17 cellular contexts compared by ENCODE assay signal in genomic region chr7:106916689-106917088, GRCh38. TPM values are rescaled to one million over a fixed set of nuclear protein-coding genes. Genes with fewer than 3 reads are reported as not detected.
"Had no signal": no experiment of that assay in that cellular context is flagged by ENCODE, and none has a peak within 500 bp of the region (broad histone marks: within the 10 kb centered on the region; RNA-seq: fewer than 3 reads in every experiment).

No MANE protein-coding gene starts in this region.

- H3K9me3 ChIP-seq: ovary, stomach had no signal

- H3K4me3 Mint-ChIP-seq: activated CD8-positive, alpha-beta memory T cell treated with anti-CD3 and anti-CD28 coated beads, Interleukin-2, amount 10 ng/mL, durations not matched to agents 7 days and 5 days; activated naive CD8-positive, alpha-beta T cell; activated T-cell treated with anti-CD3 and anti-CD28 coated beads, Interleukin-2, amount 50 U/mL, for 4 hours; neural progenitor cell had no signal

- H3K9ac ChIP-seq: neural progenitor cell had no signal

- H3K36me3 ChIP-seq: neural progenitor cell, ovary, stomach had no signal

- H3K27me3 ChIP-seq: dorsolateral prefrontal cortex, neural progenitor cell, ovary, stomach had no signal

- H3K4me1 ChIP-seq: neural progenitor cell, stomach had no signal

- H3K27ac Mint-ChIP-seq: activated CD8-positive, alpha-beta memory T cell treated with anti-CD3 and anti-CD28 coated beads, Interleukin-2, amount 10 ng/mL, durations not matched to agents 7 days and 5 days; activated naive CD8-positive, alpha-beta T cell; neural progenitor cell had no signal

- H3K4me1 Mint-ChIP-seq: neural progenitor cell had no signal

- H3K4me2 ChIP-seq: neural progenitor cell had no signal

- H3K27me3 Mint-ChIP-seq: activated naive CD8-positive, alpha-beta T cell had no signal

- H3K36me3 Mint-ChIP-seq: neural progenitor cell had no signal

- H3K27ac ChIP-seq: dorsolateral prefrontal cortex, neural progenitor cell, ovary, skin epidermis, stomach had no signal

- DNase-seq: activated CD4-positive, alpha-beta T cell treated with anti-CD3 and anti-CD28 coated beads for 1 hour; activated CD4-positive, alpha-beta T cell treated with anti-CD3 and anti-CD28 coated beads, Interleukin-2, amount 50 U/mL, for 48 hours; activated CD8-positive, alpha-beta memory T cell treated with anti-CD3 and anti-CD28 coated beads, Interleukin-2, amount 10 ng/mL, durations not matched to agents 7 days and 5 days; activated effector memory CD4-positive, alpha-beta T cell treated with anti-CD3 and anti-CD28 coated beads, Interleukin-2, amount 50 U/mL, for 16 hours; activated T-cell treated with anti-CD3 and anti-CD28 coated beads, Interleukin-2, amount 50 U/mL, for 4 hours; dorsolateral prefrontal cortex; hypothalamus; ovary; stimulated activated CD4-positive, alpha-beta T cell treated with anti-CD3 and anti-CD28 coated beads, Interleukin-4, amount 100 ng/mL, for 4 hours; stomach; T-helper 9 cell had no signal

- FAIRE-seq: endometrium, urothelium cell line had no signal

- H2AFZ ChIP-seq: neural progenitor cell had no signal

- H3K4me3 ChIP-seq: dorsolateral prefrontal cortex, neural progenitor cell, ovary, skin epidermis, stomach had no signal

RNA-seq across cellular contexts. Expression of gene PIK3CG, which starts 51.6 kb away (rescaled TPM):
- total RNA-seq: renal cortical epithelial cell had no signal
